10 cellular contexts compared by ENCODE assay signal in the genomic region with DNA sequence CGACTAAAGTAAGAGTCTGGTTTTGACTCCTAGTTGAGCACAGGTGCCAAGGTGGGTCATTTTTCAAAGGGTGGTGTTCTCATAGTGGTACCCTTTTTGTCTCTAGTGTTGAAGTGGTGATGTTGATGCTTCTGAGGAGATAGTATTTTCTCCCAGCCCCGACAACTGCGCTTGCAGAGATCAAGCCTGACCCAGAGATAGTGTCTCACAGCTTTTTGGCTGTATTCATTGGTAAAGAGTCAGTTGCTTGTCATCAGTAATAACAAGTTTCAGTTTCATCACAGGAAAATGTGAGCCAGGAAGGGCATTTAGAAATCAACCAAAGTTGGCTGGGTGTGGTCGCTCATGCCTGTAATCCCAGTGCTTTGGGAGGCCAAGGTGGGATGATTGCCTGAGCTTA.
A peak's percentile ranks its signal among the peaks of the same experiment; 100 is the strongest.
DNase-seq lines count a peak whose midpoint lies in the region; ATAC-seq and TF ChIP-seq lines count a peak whose summit lies in the region.
"Had no signal": no experiment of that assay in that cellular context is flagged by ENCODE, and none has a peak within 500 bp of the region (broad histone marks: within the 10 kb centered on the region; RNA-seq: fewer than 3 reads in every experiment).

No MANE protein-coding gene starts in this region.

- peaks cover 19% of the 10 kb centered on the region for H3K4me1 Mint-ChIP-seq in activated T-helper 17 cell treated with anti-CD3 and anti-CD28 coated beads, Interleukin-2, amount 50 U/mL, for 72 hours
- H3K4me1 Mint-ChIP-seq in chondrocyte (ENCODE audit: low read depth), result peaks cover 7% of the 10 kb centered on the region

- H3K4me3 Mint-ChIP-seq in activated T-helper 17 cell treated with anti-CD3 and anti-CD28 coated beads, Interleukin-2, amount 50 U/mL, for 72 hours, result peak overlapping the region; percentile 43
- no peak overlapping the region for H3K4me3 Mint-ChIP-seq in chondrocyte (ENCODE audit: unreplicated experiment)
- H3K4me3 Mint-ChIP-seq: HFFc6 had no signal

- H3K4me2 ChIP-seq in BLaER1 treated with 17β-estradiol and CSF1 and Interleukin-3, amounts not matched to agents 10 nM and 100 nM, result peak overlapping the region; percentile 38 to 82 (median 61)

- no peak overlapping the region; a peak in 1 of 20 replicates for H3K4me3 ChIP-seq in BLaER1 treated with 17β-estradiol and CSF1 and Interleukin-3, amounts not matched to agents 10 nM and 100 nM
- no peak overlapping the region for H3K4me3 ChIP-seq in lower leg skin (ENCODE audit: low read depth, poor library complexity, severe bottlenecking)
- H3K4me3 ChIP-seq in sigmoid colon, result no peak overlapping the region

- H3K4me1 ChIP-seq in BLaER1 treated with 17β-estradiol and CSF1 and Interleukin-3, amounts not matched to agents 10 nM and 100 nM, result peaks cover 8 to 37% (median 25%) of the 10 kb centered on the region in 10 experiments
- no peaks in the 10 kb centered on the region for H3K4me1 ChIP-seq in sigmoid colon

- H3K27me3 Mint-ChIP-seq in activated T-helper 17 cell treated with anti-CD3 and anti-CD28 coated beads, Interleukin-2, amount 50 U/mL, for 72 hours, result no peaks in the 10 kb centered on the region
- H3K27me3 Mint-ChIP-seq in chondrocyte (ENCODE audit: low read depth), result no peaks in the 10 kb centered on the region

- no peaks in the 10 kb centered on the region for H3K36me3 Mint-ChIP-seq in activated T-helper 17 cell treated with anti-CD3 and anti-CD28 coated beads, Interleukin-2, amount 50 U/mL, for 72 hours (ENCODE audit: low read depth)
- no peaks in the 10 kb centered on the region for H3K36me3 Mint-ChIP-seq in chondrocyte (ENCODE audit: low read depth)

- H3K36me3 ChIP-seq in BLaER1 treated with 17β-estradiol and CSF1 and Interleukin-3, amounts not matched to agents 10 nM and 100 nM, result no peaks in the 10 kb centered on the region
- no peaks in the 10 kb centered on the region for H3K36me3 ChIP-seq in sigmoid colon

- ATAC-seq in GM18909 (IDR thresholded peaks at IDR 0.05; ENCODE audit: poor library complexity, unreplicated experiment), result peak; percentile 35
- ATAC-seq in HG03378 (IDR thresholded peaks at IDR 0.05; ENCODE audit: unreplicated experiment), result peak; percentile 33
- ATAC-seq in activated T-helper 17 cell treated with anti-CD3 and anti-CD28 coated beads, Interleukin-2, amount 50 U/mL, for 72 hours (replicated peaks), result peak; percentile 82

- TF ChIP-seq EP300 in sigmoid colon (IDR thresholded peaks at IDR 0.05), result no peak

- no peaks in the 10 kb centered on the region for H3K9me3 ChIP-seq in BLaER1 treated with 17β-estradiol and CSF1 and Interleukin-3, amounts not matched to agents 10 nM and 100 nM (replicated peaks in 1 of 11)
- no peaks in the 10 kb centered on the region for H3K9me3 ChIP-seq in sigmoid colon

- H3K27ac ChIP-seq in BLaER1 treated with 17β-estradiol and CSF1 and Interleukin-3, amounts not matched to agents 10 nM and 100 nM, result peak overlapping the region in 8 of 11 experiments; percentile 10 to 64 (median 38); a peak in 13 of 22 replicates
- H3K27ac ChIP-seq in sigmoid colon, result no peak overlapping the region

- no peak for TF ChIP-seq CTCF in lower leg skin (IDR thresholded peaks at IDR 0.05)
- no peak for TF ChIP-seq CTCF in sigmoid colon (IDR thresholded peaks at IDR 0.05)
- no peak for TF ChIP-seq CTCF in chondrocyte (IDR thresholded peaks at IDR 0.05)

- intact Hi-C loops in lower leg skin (cut with DNase I; ENCODE audit: low total_unique reads) (no loop called here), sigmoid colon (cut with DNase I) (no loop called here)

- no peak overlapping the region for H3K9ac ChIP-seq in BLaER1 treated with 17β-estradiol and CSF1 and Interleukin-3, amounts not matched to agents 10 nM and 100 nM

- no peak for DNase-seq in lower leg skin (ENCODE audit: low spot score in 2 of 2)
- no peak for DNase-seq in cerebellar cortex (ENCODE audit: low spot score)
- no peak for DNase-seq in sigmoid colon
- no peak for DNase-seq in chondrocyte (ENCODE audit: low spot score)
- DNase-seq: COR-L47, HFFc6 had no signal

- WGBS in lower leg skin, 2 donors, result 68 to 73% methylated on average over 4 of the region's 4 CpGs
- WGBS in sigmoid colon, 2 donors, result 81 to 90% methylated on average over 4 of the region's 4 CpGs

- no peaks in the 10 kb centered on the region for H4K20me1 ChIP-seq in BLaER1 treated with 17β-estradiol and CSF1 and Interleukin-3, amounts not matched to agents 10 nM and 100 nM

- H3K27ac Mint-ChIP-seq in activated T-helper 17 cell treated with anti-CD3 and anti-CD28 coated beads, Interleukin-2, amount 50 U/mL, for 72 hours, result peak overlapping the region; percentile 55
- H3K27ac Mint-ChIP-seq in chondrocyte (ENCODE audit: unreplicated experiment), result no peak overlapping the region
- H3K27ac Mint-ChIP-seq: HFFc6 had no signal

- TF ChIP-seq POLR2A in lower leg skin (IDR thresholded peaks at IDR 0.05) (no peak), sigmoid colon (IDR thresholded peaks at IDR 0.05) (no peak)

- peaks cover 3% of the 10 kb centered on the region for H3K9me3 Mint-ChIP-seq in activated T-helper 17 cell treated with anti-CD3 and anti-CD28 coated beads, Interleukin-2, amount 50 U/mL, for 72 hours
- no peaks in the 10 kb centered on the region for H3K9me3 Mint-ChIP-seq in chondrocyte (ENCODE audit: low read depth)
- H3K9me3 Mint-ChIP-seq: HFFc6 had no signal

- no peaks in the 10 kb centered on the region for H3K27me3 ChIP-seq in BLaER1 treated with 17β-estradiol and CSF1 and Interleukin-3, amounts not matched to agents 10 nM and 100 nM
- H3K27me3 ChIP-seq in sigmoid colon, result no peaks in the 10 kb centered on the region

Comparison
In these comparisons a context has a peak if more than half of its experiments do, and no peak if none do; other contexts are left out.
1. H3K27ac ChIP-seq: peak in BLaER1 treated with 17β-estradiol and CSF1 and Interleukin-3, amounts not matched to agents 10 nM and 100 nM (8 of 11); none in sigmoid colon (0 of 4).
2. Peak in every context shown above with its lines, with median percentiles within 50 percentile points of each other: ATAC-seq.